In genomic region chr5:9845185-9845584, GRCh38 we compare ENCODE assay signal across 29 cellular contexts.
"Had no signal": no experiment of that assay in that cellular context is flagged by ENCODE, and none has a peak within 500 bp of the region (broad histone marks: within the 10 kb centered on the region; RNA-seq: fewer than 3 reads in every experiment).

No MANE protein-coding gene starts in this region.

- H3K9me3 Mint-ChIP-seq: stimulated activated memory B cell treated with anti-CD40 and anti-IgM and Interleukin-4, amounts not matched to agents 10 μg/mL and 1 μg/mL and 100 μg/mL, for 72 hours had no signal

- H3K36me3 Mint-ChIP-seq: stimulated activated effector memory CD8-positive, alpha-beta T cell treated with anti-CD3 and anti-CD28 coated beads, Interleukin-12 subunit alpha, Interleukin-12 subunit beta, amount 100 ng/mL, for 72 hours; stimulated activated memory B cell treated with anti-CD40 and anti-IgM and Interleukin-4, amounts not matched to agents 10 μg/mL and 1 μg/mL and 100 μg/mL, for 72 hours; stimulated activated naive B cell treated with anti-CD40 and anti-IgM and Interleukin-4, amounts not matched to agents 10 μg/mL and 1 μg/mL and 100 μg/mL, for 72 hours; type B pancreatic cell had no signal

- H3K4me1 ChIP-seq: stomach, suprapubic skin, testis, thyroid gland, tibial artery, tibial nerve, transverse colon, upper lobe of left lung, upper lobe of right lung, uterus, vagina had no signal

- FAIRE-seq: urothelium cell line had no signal

- ATAC-seq: stimulated activated effector memory CD8-positive, alpha-beta T cell treated with anti-CD3 and anti-CD28 coated beads, Interleukin-12 subunit alpha, Interleukin-12 subunit beta, amount 100 ng/mL, for 72 hours; stimulated activated memory B cell treated with anti-CD40 and anti-IgM and Interleukin-4, amounts not matched to agents 10 μg/mL and 1 μg/mL and 100 μg/mL, for 72 hours; stimulated activated naive B cell treated with anti-CD40 and anti-IgM and Interleukin-4, amounts not matched to agents 10 μg/mL and 1 μg/mL and 100 μg/mL, for 72 hours; stimulated activated naive CD8-positive, alpha-beta T cell treated with anti-CD3 and anti-CD28 coated beads, Interleukin-15, amount 100 ng/mL, for 72 hours; stimulated activated naive CD8-positive, alpha-beta T cell treated with anti-CD3 and anti-CD28 coated beads, Interleukin-15, Interleukin-2, amounts not matched to agents 100 U/mL and 50 U/mL, for 24 hours; upper lobe of right lung had no signal

- H3K27ac Mint-ChIP-seq: stimulated activated effector memory CD8-positive, alpha-beta T cell treated with anti-CD3 and anti-CD28 coated beads, Interleukin-12 subunit alpha, Interleukin-12 subunit beta, amount 100 ng/mL, for 72 hours; stimulated activated memory B cell treated with anti-CD40 and anti-IgM and Interleukin-4, amounts not matched to agents 10 μg/mL and 1 μg/mL and 100 μg/mL, for 72 hours; stimulated activated naive B cell treated with anti-CD40 and anti-IgM and Interleukin-4, amounts not matched to agents 10 μg/mL and 1 μg/mL and 100 μg/mL, for 72 hours; stimulated activated naive CD8-positive, alpha-beta T cell treated with anti-CD3 and anti-CD28 coated beads, Interleukin-15, amount 100 ng/mL, for 72 hours; stimulated activated naive CD8-positive, alpha-beta T cell treated with anti-CD3 and anti-CD28 coated beads, Interleukin-15, Interleukin-2, amounts not matched to agents 100 ng/mL and 50 ng/mL, for 24 hours; type B pancreatic cell had no signal

- H3K9me3 ChIP-seq: suprapubic skin, testis, thoracic aorta, thyroid gland, tibial artery, upper lobe of right lung, uterus, vagina had no signal

- H3K36me3 ChIP-seq: stomach, suprapubic skin, thoracic aorta, thyroid gland, tibial artery, tibial nerve, transverse colon, upper lobe of left lung, upper lobe of right lung, uterus, vagina had no signal

- H3K27ac ChIP-seq: stomach, suprapubic skin, testis, thoracic aorta, thyroid gland, tibial artery, tibial nerve, transverse colon, upper lobe of left lung, upper lobe of right lung, uterus, vagina had no signal

- H3K27me3 Mint-ChIP-seq: stimulated activated memory B cell treated with anti-CD40 and anti-IgM and Interleukin-4, amounts not matched to agents 10 μg/mL and 1 μg/mL and 100 μg/mL, for 72 hours; stimulated activated naive B cell treated with anti-CD40 and anti-IgM and Interleukin-4, amounts not matched to agents 10 μg/mL and 1 μg/mL and 100 μg/mL, for 72 hours; stimulated activated naive CD8-positive, alpha-beta T cell treated with anti-CD3 and anti-CD28 coated beads, Interleukin-15, amount 100 ng/mL, for 72 hours had no signal

- H3K4me3 ChIP-seq: stomach, suprapubic skin, testis, thoracic aorta, thyroid gland, tibial artery, tibial nerve, transverse colon, upper lobe of left lung, upper lobe of right lung, uterus, vagina had no signal

- H3K4me1 Mint-ChIP-seq: stimulated activated effector memory CD8-positive, alpha-beta T cell treated with anti-CD3 and anti-CD28 coated beads, Interleukin-12 subunit alpha, Interleukin-12 subunit beta, amount 100 ng/mL, for 72 hours; stimulated activated memory B cell treated with anti-CD40 and anti-IgM and Interleukin-4, amounts not matched to agents 10 μg/mL and 1 μg/mL and 100 μg/mL, for 72 hours; stimulated activated naive B cell treated with anti-CD40 and anti-IgM and Interleukin-4, amounts not matched to agents 10 μg/mL and 1 μg/mL and 100 μg/mL, for 72 hours; stimulated activated naive CD8-positive, alpha-beta T cell treated with anti-CD3 and anti-CD28 coated beads, Interleukin-15, amount 100 ng/mL, for 72 hours had no signal

- H3K27me3 ChIP-seq: suprapubic skin, testis, thyroid gland, tibial artery, tibial nerve, transverse colon, upper lobe of left lung, upper lobe of right lung, vagina had no signal

- DNase-seq: stimulated activated CD4-positive, alpha-beta T cell treated with anti-CD3 and anti-CD28 coated beads, Interleukin-2, amount 100 ng/mL, for 48 hours; stimulated activated CD4-positive, alpha-beta T cell treated with anti-CD3 and anti-CD28 coated beads, Interleukin-4, amount 100 ng/mL, for 1 hour; stimulated activated CD4-positive, alpha-beta T cell treated with anti-CD3 and anti-CD28 coated beads, Interleukin-4, amount 100 ng/mL, for 24 hours; stimulated activated CD4-positive, alpha-beta T cell treated with anti-CD3 and anti-CD28 coated beads, Interleukin-4, amount 100 ng/mL, for 4 hours; stimulated activated CD8-positive, alpha-beta memory T cell treated with anti-CD3 and anti-CD28 coated beads, Interleukin-4, amount 100 ng/mL, for 48 hours; stimulated activated naive B cell treated with anti-CD40 and anti-IgM and Interleukin-4, amounts not matched to agents 10 μg/mL and 1 μg/mL and 100 μg/mL, for 72 hours; stimulated activated naive CD4-positive, alpha-beta T cell; stimulated activated naive CD4-positive, alpha-beta T cell treated with Interleukin-2 at 50 U/mL for 16 hours; stimulated activated naive CD8-positive, alpha-beta T cell treated with anti-CD3 and anti-CD28 coated beads, Interleukin-15, amount 100 ng/mL, for 72 hours; stimulated activated naive CD8-positive, alpha-beta T cell treated with anti-CD3 and anti-CD28 coated beads, Interleukin-15, Interleukin-2, amounts not matched to agents 100 U/mL and 50 U/mL, for 24 hours; stomach; substantia nigra; testis; thyroid gland; tibial artery; transverse colon; trophoblast cell; upper lobe of left lung; upper lobe of right lung; uterus had no signal

- H3K4me3 Mint-ChIP-seq: stimulated activated effector memory CD8-positive, alpha-beta T cell treated with anti-CD3 and anti-CD28 coated beads, Interleukin-12 subunit alpha, Interleukin-12 subunit beta, amount 100 ng/mL, for 72 hours; stimulated activated memory B cell treated with anti-CD40 and anti-IgM and Interleukin-4, amounts not matched to agents 10 μg/mL and 1 μg/mL and 100 μg/mL, for 72 hours; stimulated activated naive B cell treated with anti-CD40 and anti-IgM and Interleukin-4, amounts not matched to agents 10 μg/mL and 1 μg/mL and 100 μg/mL, for 72 hours; stimulated activated naive CD8-positive, alpha-beta T cell treated with anti-CD3 and anti-CD28 coated beads, Interleukin-15, amount 100 ng/mL, for 72 hours; stimulated activated naive CD8-positive, alpha-beta T cell treated with anti-CD3 and anti-CD28 coated beads, Interleukin-15, Interleukin-2, amounts not matched to agents 100 ng/mL and 50 ng/mL, for 24 hours; type B pancreatic cell had no signal
